In genomic region chr3:39989746-39990145, GRCh38 we compare ENCODE assay signal across 35 cellular contexts.
"Had no signal": no experiment of that assay in that cellular context is flagged by ENCODE, and none has a peak within 500 bp of the region (broad histone marks: within the 10 kb centered on the region; RNA-seq: fewer than 3 reads in every experiment).

No MANE protein-coding gene starts in this region.

- H3K36me3 Mint-ChIP-seq: activated CD4-positive, alpha-beta memory T cell treated with anti-CD3 and anti-CD28 coated beads for 36 hours; activated naive CD8-positive, alpha-beta T cell treated with anti-CD3 and anti-CD28 coated beads for 36 hours had no signal

- DNase-seq: activated B cell treated with CpG ODN at 0.5 μM for 24 hours; activated CD4-positive, alpha-beta memory T cell treated with anti-CD3 and anti-CD28 coated beads for 36 hours; activated CD4-positive, alpha-beta T cell treated with anti-CD3 and anti-CD28 coated beads for 4 hours; activated CD4-positive, alpha-beta T cell treated with anti-CD3 and anti-CD28 coated beads, Interleukin-2, amount 10 ng/mL, durations not matched to agents 24 days and 14 days; activated CD4-positive, alpha-beta T cell treated with anti-CD3 and anti-CD28 coated beads, Interleukin-2, amount 50 U/mL, for 1 hour; activated CD4-positive, alpha-beta T cell treated with anti-CD3 and anti-CD28 coated beads, Interleukin-2, amount 50 U/mL, for 4 hours; activated CD4-positive, CD25-positive, alpha-beta regulatory T cell treated with anti-CD3 and anti-CD28 coated beads, Interleukin-2, amount 50 U/mL, for 72 hours; activated CD8-positive, alpha-beta memory T cell treated with anti-CD3 and anti-CD28 coated beads, Interleukin-2, amount 50 U/mL, for 4 hours; activated CD8-positive, alpha-beta T cell treated with anti-CD3 and anti-CD28 coated beads for 36 hours; activated effector memory CD4-positive, alpha-beta T cell treated with anti-CD3 and anti-CD28 coated beads, Interleukin-2, amount 50 U/mL, for 16 hours; activated gamma-delta T cell treated with Interleukin-2 at 50 U/mL for 16 hours; activated naive CD4-positive, alpha-beta T cell; activated naive CD4-positive, alpha-beta T cell treated with anti-CD3 and anti-CD28 coated beads for 36 hours; activated naive CD4-positive, alpha-beta T cell treated with anti-CD3 and anti-CD28 coated beads, Interleukin-2, amount 50 U/mL, for 16 hours; activated naive CD8-positive, alpha-beta T cell treated with anti-CD3 and anti-CD28 coated beads for 36 hours; activated T-cell treated with anti-CD3 and anti-CD28 coated beads for 4 hours; activated T-cell treated with anti-CD3 and anti-CD28 coated beads, Interleukin-2, amount 50 U/mL, for 1 hour; activated T-cell treated with anti-CD3 and anti-CD28 coated beads, Interleukin-2, amount 50 U/mL, for 4 hours; activated T-cell treated with anti-CD3 and anti-CD28 coated beads, Interleukin-2, amount 50 U/mL, for 72 hours; adrenal gland; amniotic stem cell; aorta; body of pancreas; brain microvascular endothelial cell; central memory CD4-positive, alpha-beta T cell; T-helper 1 cell; T-helper 2 cell; T-helper 9 cell had no signal

- H3K9me3 ChIP-seq: adrenal gland, body of pancreas had no signal

- ATAC-seq: activated CD8-positive, alpha-beta T cell treated with anti-CD3 and anti-CD28 coated beads for 36 hours; activated naive CD4-positive, alpha-beta T cell treated with anti-CD3 and anti-CD28 coated beads, Interleukin-2, amount 50 U/mL, for 72 hours; activated T-cell treated with anti-CD3 and anti-CD28 coated beads, Interleukin-2, amount 50 U/mL, for 4 hours; activated T-cell treated with anti-CD3 and anti-CD28 coated beads, Interleukin-2, amount 50 U/mL, for 72 hours; activated T-helper 17 cell treated with anti-CD3 and anti-CD28 coated beads, Interleukin-2, amount 50 U/mL, for 72 hours had no signal

- H3K4me1 ChIP-seq: adrenal gland, body of pancreas, breast epithelium had no signal

- H3K36me3 ChIP-seq: adrenal gland, brain microvascular endothelial cell, breast epithelium had no signal

- H3K4me1 Mint-ChIP-seq: activated B cell treated with CpG ODN at 0.5 μM for 24 hours; activated CD4-positive, alpha-beta T cell treated with anti-CD3 and anti-CD28 coated beads, Interleukin-2, amount 10 ng/mL, durations not matched to agents 24 days and 14 days; activated naive CD8-positive, alpha-beta T cell treated with anti-CD3 and anti-CD28 coated beads for 36 hours; activated T-helper 17 cell treated with anti-CD3 and anti-CD28 coated beads, Interleukin-2, amount 50 U/mL, for 72 hours had no signal

- H3K27ac Mint-ChIP-seq: activated B cell treated with CpG ODN at 0.5 μM for 24 hours; activated CD4-positive, alpha-beta memory T cell treated with anti-CD3 and anti-CD28 coated beads for 36 hours; activated CD4-positive, alpha-beta T cell treated with anti-CD3 and anti-CD28 coated beads, Interleukin-2, amount 10 ng/mL, durations not matched to agents 24 days and 14 days; activated CD8-positive, alpha-beta T cell treated with anti-CD3 and anti-CD28 coated beads for 36 hours; activated naive CD4-positive, alpha-beta T cell treated with anti-CD3 and anti-CD28 coated beads for 36 hours; activated naive CD4-positive, alpha-beta T cell treated with anti-CD3 and anti-CD28 coated beads, Interleukin-2, amount 50 U/mL, for 72 hours; activated naive CD8-positive, alpha-beta T cell treated with anti-CD3 and anti-CD28 coated beads for 36 hours; activated T-cell treated with anti-CD3 and anti-CD28 coated beads, Interleukin-2, amount 50 U/mL, for 72 hours; activated T-helper 1 cell treated with anti-CD3 and anti-CD28 coated beads, Interleukin-12 subunit alpha, Interleukin-12 subunit beta, Interleukin-2, Interleukin-4 antibody, amounts not matched to agents 30 ng/mL and 10 ng/mL and 1 ng/mL, durations not matched to agents 14 hours and 24 hours and 36 hours; activated T-helper 17 cell treated with anti-CD3 and anti-CD28 coated beads, Interleukin-2, amount 50 U/mL, for 72 hours; T-helper 1 cell treated with Interleukin-12 subunit alpha and Interleukin-12 subunit beta and Interleukin-4 antibody, amounts not matched to agents 30 μg/mL and 1 μg/mL, for 36 hours; T-helper 2 cell treated with Interferon-gamma antibody and Interleukin-4, amounts not matched to agents 5 μg/mL and 100 μg/mL, for 36 hours had no signal

- H3K27me3 Mint-ChIP-seq: activated CD4-positive, alpha-beta T cell treated with anti-CD3 and anti-CD28 coated beads, Interleukin-2, amount 10 ng/mL, durations not matched to agents 24 days and 14 days had no signal

- H3K4me3 ChIP-seq: adrenal gland, body of pancreas, breast epithelium had no signal

- H3K9me3 Mint-ChIP-seq: activated CD4-positive, alpha-beta memory T cell treated with anti-CD3 and anti-CD28 coated beads for 36 hours; activated CD4-positive, alpha-beta T cell treated with anti-CD3 and anti-CD28 coated beads, Interleukin-2, amount 10 ng/mL, durations not matched to agents 24 days and 14 days; activated naive CD4-positive, alpha-beta T cell treated with anti-CD3 and anti-CD28 coated beads for 36 hours; activated T-cell treated with anti-CD3 and anti-CD28 coated beads, Interleukin-2, amount 50 U/mL, for 4 hours; activated T-helper 1 cell treated with anti-CD3 and anti-CD28 coated beads, Interleukin-12 subunit alpha, Interleukin-12 subunit beta, Interleukin-2, Interleukin-4 antibody, amounts not matched to agents 30 ng/mL and 10 ng/mL and 1 ng/mL, durations not matched to agents 14 hours and 24 hours and 36 hours; T-helper 1 cell treated with Interleukin-12 subunit alpha and Interleukin-12 subunit beta and Interleukin-4 antibody, amounts not matched to agents 30 μg/mL and 1 μg/mL, for 36 hours; T-helper 2 cell treated with Interferon-gamma antibody and Interleukin-4, amounts not matched to agents 5 μg/mL and 100 μg/mL, for 36 hours had no signal

- H3K4me3 Mint-ChIP-seq: activated B cell treated with CpG ODN at 0.5 μM for 24 hours; activated CD4-positive, alpha-beta memory T cell treated with anti-CD3 and anti-CD28 coated beads for 36 hours; activated CD4-positive, alpha-beta T cell treated with anti-CD3 and anti-CD28 coated beads, Interleukin-2, amount 10 ng/mL, durations not matched to agents 24 days and 14 days; activated CD8-positive, alpha-beta T cell treated with anti-CD3 and anti-CD28 coated beads for 36 hours; activated naive CD4-positive, alpha-beta T cell treated with anti-CD3 and anti-CD28 coated beads for 36 hours; activated naive CD8-positive, alpha-beta T cell treated with anti-CD3 and anti-CD28 coated beads for 36 hours; activated T-cell treated with anti-CD3 and anti-CD28 coated beads, Interleukin-2, amount 50 U/mL, for 4 hours; activated T-cell treated with anti-CD3 and anti-CD28 coated beads, Interleukin-2, amount 50 U/mL, for 72 hours; activated T-helper 1 cell treated with anti-CD3 and anti-CD28 coated beads, Interleukin-12 subunit alpha, Interleukin-12 subunit beta, Interleukin-2, Interleukin-4 antibody, amounts not matched to agents 30 ng/mL and 10 ng/mL and 1 ng/mL, durations not matched to agents 14 hours and 24 hours and 36 hours; activated T-helper 17 cell treated with anti-CD3 and anti-CD28 coated beads, Interleukin-2, amount 50 U/mL, for 72 hours; T-helper 1 cell treated with Interleukin-12 subunit alpha and Interleukin-12 subunit beta and Interleukin-4 antibody, amounts not matched to agents 30 μg/mL and 1 μg/mL, for 36 hours; T-helper 2 cell treated with Interferon-gamma antibody and Interleukin-4, amounts not matched to agents 5 μg/mL and 100 μg/mL, for 36 hours had no signal

- H3K27ac ChIP-seq: adrenal gland, body of pancreas, brain microvascular endothelial cell, breast epithelium, VCaP had no signal

- H3K27me3 ChIP-seq: adrenal gland, body of pancreas, brain microvascular endothelial cell, breast epithelium had no signal
